In genomic region chr14:57559561-57559960, GRCh38 we compare ENCODE assay signal across 19 cellular contexts.
DNase-seq lines count a peak whose midpoint lies in the region; ATAC-seq and TF ChIP-seq lines count a peak whose summit lies in the region.
"Had no signal": no experiment of that assay in that cellular context is flagged by ENCODE, and none has a peak within 500 bp of the region (broad histone marks: within the 10 kb centered on the region; RNA-seq: fewer than 3 reads in every experiment).

No MANE protein-coding gene starts in this region.

- H3K9me3 Mint-ChIP-seq in neural crest cell = peaks cover 3% of the 10 kb centered on the region
- H3K9me3 Mint-ChIP-seq: GM23338 had no signal

- ATAC-seq in stimulated activated naive CD8-positive, alpha-beta T cell treated with anti-CD3 and anti-CD28 coated beads, Interleukin-15, Interleukin-2, amounts not matched to agents 100 U/mL and 50 U/mL, for 24 hours = no peak
- ATAC-seq in GM19351 (IDR thresholded peaks at IDR 0.05; ENCODE audit: unreplicated experiment) = no peak
- ATAC-seq: GM23338 had no signal

- in situ Hi-C loops in Caki2 (cut with HindIII; ENCODE audit: low pct_unique_long_range_greater_than_20kb, low sequenced_read_pairs) = no loop called here

- DNase-seq in Caki2 (ENCODE audit: low read depth) (peak; percentile 31), NCI-H526 treated with DMSO at 0.1 percent for 48 hours (lab: John Stamatoyannopoulos, UW) (peak; percentile 82), globus pallidus (ENCODE audit: low spot score) (peak; percentile 3), neural crest cell (ENCODE audit: low read depth, low spot score) (no peak), activated gamma-delta T cell (lab: John Stamatoyannopoulos, UW) (no peak), DMS 273 treated with DMSO at 0.1 percent for 48 hours (lab: John Stamatoyannopoulos, UW) (no peak)
- DNase-seq in stimulated activated naive CD8-positive, alpha-beta T cell treated with anti-CD3 and anti-CD28 coated beads, Interleukin-15, Interleukin-2, amounts not matched to agents 100 U/mL and 50 U/mL, for 24 hours = no peak
- DNase-seq: AML-193; Calu3; CD4-positive, CD25-positive, alpha-beta regulatory T cell; DMS79 treated with DMSO at 0.1 percent for 48 hours; GDM1; MV-4-11; NCI-H146; NCI-H510A; NK-92 treated with Interleukin-12 subunit alpha and Interleukin-12 subunit beta, amount 100 ng/mL, for 24 hours; OCI-M1 had no signal

- TF ChIP-seq CTCF in neural crest cell (conservative IDR thresholded peaks at IDR 0.05) = no peak

- peaks cover 2% of the 10 kb centered on the region for H3K27me3 Mint-ChIP-seq in neural crest cell (ENCODE audit: low read depth)

- H3K4me3 Mint-ChIP-seq in neural crest cell = no peak overlapping the region
- H3K4me3 Mint-ChIP-seq: CD4-positive, CD25-positive, alpha-beta regulatory T cell; GM23338 had no signal

- no peaks in the 10 kb centered on the region for H3K36me3 Mint-ChIP-seq in neural crest cell (ENCODE audit: low read depth)
- H3K36me3 Mint-ChIP-seq: CD4-positive, CD25-positive, alpha-beta regulatory T cell had no signal

- H3K4me1 Mint-ChIP-seq in neural crest cell = peaks cover 10% of the 10 kb centered on the region
- H3K4me1 Mint-ChIP-seq: CD4-positive, CD25-positive, alpha-beta regulatory T cell; GM23338 had no signal

- peak overlapping the region; percentile 72 for H3K27ac Mint-ChIP-seq in neural crest cell (ENCODE audit: unreplicated experiment)
- H3K27ac Mint-ChIP-seq: CD4-positive, CD25-positive, alpha-beta regulatory T cell; GM23338 had no signal

Comparison
In these comparisons a context has a peak if more than half of its experiments do, and no peak if none do; other contexts are left out.
1. DNase-seq: peak in Caki2 (single experiment), NCI-H526 treated with DMSO at 0.1 percent for 48 hours (single experiment) and globus pallidus (single experiment); none in neural crest cell (single experiment), stimulated activated naive CD8-positive, alpha-beta T cell treated with anti-CD3 and anti-CD28 coated beads, Interleukin-15, Interleukin-2, amounts not matched to agents 100 U/mL and 50 U/mL, for 24 hours (single experiment), activated gamma-delta T cell (single experiment) and DMS 273 treated with DMSO at 0.1 percent for 48 hours (single experiment).